18 cellular contexts compared by ENCODE assay signal in genomic region chr1:15899266-15899665, GRCh38.
"Had no signal": no experiment of that assay in that cellular context is flagged by ENCODE, and none has a peak within 500 bp of the region (broad histone marks: within the 10 kb centered on the region; RNA-seq: fewer than 3 reads in every experiment).

No MANE protein-coding gene starts in this region.

- H3K27me3 Mint-ChIP-seq: activated CD4-positive, alpha-beta T cell treated with anti-CD3 and anti-CD28 coated beads, Interleukin-2, amount 10 ng/mL, durations not matched to agents 24 days and 14 days; activated CD8-positive, alpha-beta T cell treated with anti-CD3 and anti-CD28 coated beads for 36 hours; stimulated activated memory B cell treated with anti-CD40 and anti-IgM and Interleukin-4, amounts not matched to agents 10 μg/mL and 1 μg/mL and 100 μg/mL, for 72 hours had no signal

- H3K27ac Mint-ChIP-seq: activated CD4-positive, alpha-beta T cell treated with anti-CD3 and anti-CD28 coated beads, Interleukin-2, amount 10 ng/mL, durations not matched to agents 24 days and 14 days; activated CD8-positive, alpha-beta T cell treated with anti-CD3 and anti-CD28 coated beads for 36 hours; activated naive CD4-positive, alpha-beta T cell treated with anti-CD3 and anti-CD28 coated beads for 36 hours; stimulated activated memory B cell treated with anti-CD40 and anti-IgM and Interleukin-4, amounts not matched to agents 10 μg/mL and 1 μg/mL and 100 μg/mL, for 72 hours had no signal

- H3K9me3 Mint-ChIP-seq: activated CD4-positive, alpha-beta T cell treated with anti-CD3 and anti-CD28 coated beads, Interleukin-2, amount 10 ng/mL, durations not matched to agents 24 days and 14 days; activated CD8-positive, alpha-beta T cell treated with anti-CD3 and anti-CD28 coated beads for 36 hours; activated naive CD4-positive, alpha-beta T cell treated with anti-CD3 and anti-CD28 coated beads for 36 hours had no signal

- H3K4me2 ChIP-seq: smooth muscle cell had no signal

- H3K27me3 ChIP-seq: brain microvascular endothelial cell, right lobe of liver, testis, upper lobe of left lung had no signal

- H3K9me3 ChIP-seq: lower lobe of right lung, prostate gland, right lobe of liver, testis, upper lobe of left lung had no signal

- H3K4me3 ChIP-seq: coronary artery, lower lobe of right lung, prostate gland, right lobe of liver, smooth muscle cell, testis, upper lobe of left lung had no signal

- ATAC-seq: activated CD8-positive, alpha-beta T cell treated with anti-CD3 and anti-CD28 coated beads for 36 hours; esophagus mucosa; lower lobe of right lung; right lobe of liver; stimulated activated memory B cell treated with anti-CD40 and anti-IgM and Interleukin-4, amounts not matched to agents 10 μg/mL and 1 μg/mL and 100 μg/mL, for 72 hours had no signal

- H3K27ac ChIP-seq: brain microvascular endothelial cell, coronary artery, lower lobe of right lung, prostate gland, right lobe of liver, testis, upper lobe of left lung had no signal

- H3K4me3 Mint-ChIP-seq: activated CD4-positive, alpha-beta T cell treated with anti-CD3 and anti-CD28 coated beads, Interleukin-2, amount 10 ng/mL, durations not matched to agents 24 days and 14 days; activated CD8-positive, alpha-beta T cell treated with anti-CD3 and anti-CD28 coated beads for 36 hours; activated naive CD4-positive, alpha-beta T cell treated with anti-CD3 and anti-CD28 coated beads for 36 hours; stimulated activated memory B cell treated with anti-CD40 and anti-IgM and Interleukin-4, amounts not matched to agents 10 μg/mL and 1 μg/mL and 100 μg/mL, for 72 hours had no signal

- H3K36me3 ChIP-seq: brain microvascular endothelial cell, prostate gland, right lobe of liver had no signal

- H3K4me1 ChIP-seq: prostate gland had no signal

- DNase-seq: activated CD4-positive, alpha-beta T cell treated with anti-CD3 and anti-CD28 coated beads, Interleukin-2, amount 10 ng/mL, durations not matched to agents 24 days and 14 days; activated CD4-positive, CD25-positive, alpha-beta regulatory T cell; activated CD8-positive, alpha-beta T cell treated with anti-CD3 and anti-CD28 coated beads for 36 hours; activated naive CD4-positive, alpha-beta T cell treated with anti-CD3 and anti-CD28 coated beads for 36 hours; activated T-cell treated with anti-CD3 and anti-CD28 coated beads, Interleukin-2, amount 50 U/mL, for 1 hour; aorta; brain microvascular endothelial cell; lower lobe of right lung; occipital lobe; right lobe of liver; stimulated activated CD4-positive, alpha-beta T cell treated with anti-CD3 and anti-CD28 coated beads, Interleukin-4, amount 100 ng/mL, for 24 hours; testis; upper lobe of left lung had no signal
